8 cellular contexts compared by ENCODE assay signal in genomic region chr13:109786457-109787134, GRCh38. TPM values are rescaled to one million over a fixed set of nuclear protein-coding genes. Genes with fewer than 3 reads are reported as not detected.
DNase-seq lines count a peak whose midpoint lies in the region; ATAC-seq and TF ChIP-seq lines count a peak whose summit lies in the region.

A gene with protein sequence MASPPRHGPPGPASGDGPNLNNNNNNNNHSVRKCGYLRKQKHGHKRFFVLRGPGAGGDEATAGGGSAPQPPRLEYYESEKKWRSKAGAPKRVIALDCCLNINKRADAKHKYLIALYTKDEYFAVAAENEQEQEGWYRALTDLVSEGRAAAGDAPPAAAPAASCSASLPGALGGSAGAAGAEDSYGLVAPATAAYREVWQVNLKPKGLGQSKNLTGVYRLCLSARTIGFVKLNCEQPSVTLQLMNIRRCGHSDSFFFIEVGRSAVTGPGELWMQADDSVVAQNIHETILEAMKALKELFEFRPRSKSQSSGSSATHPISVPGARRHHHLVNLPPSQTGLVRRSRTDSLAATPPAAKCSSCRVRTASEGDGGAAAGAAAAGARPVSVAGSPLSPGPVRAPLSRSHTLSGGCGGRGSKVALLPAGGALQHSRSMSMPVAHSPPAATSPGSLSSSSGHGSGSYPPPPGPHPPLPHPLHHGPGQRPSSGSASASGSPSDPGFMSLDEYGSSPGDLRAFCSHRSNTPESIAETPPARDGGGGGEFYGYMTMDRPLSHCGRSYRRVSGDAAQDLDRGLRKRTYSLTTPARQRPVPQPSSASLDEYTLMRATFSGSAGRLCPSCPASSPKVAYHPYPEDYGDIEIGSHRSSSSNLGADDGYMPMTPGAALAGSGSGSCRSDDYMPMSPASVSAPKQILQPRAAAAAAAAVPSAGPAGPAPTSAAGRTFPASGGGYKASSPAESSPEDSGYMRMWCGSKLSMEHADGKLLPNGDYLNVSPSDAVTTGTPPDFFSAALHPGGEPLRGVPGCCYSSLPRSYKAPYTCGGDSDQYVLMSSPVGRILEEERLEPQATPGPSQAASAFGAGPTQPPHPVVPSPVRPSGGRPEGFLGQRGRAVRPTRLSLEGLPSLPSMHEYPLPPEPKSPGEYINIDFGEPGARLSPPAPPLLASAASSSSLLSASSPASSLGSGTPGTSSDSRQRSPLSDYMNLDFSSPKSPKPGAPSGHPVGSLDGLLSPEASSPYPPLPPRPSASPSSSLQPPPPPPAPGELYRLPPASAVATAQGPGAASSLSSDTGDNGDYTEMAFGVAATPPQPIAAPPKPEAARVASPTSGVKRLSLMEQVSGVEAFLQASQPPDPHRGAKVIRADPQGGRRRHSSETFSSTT (N-terminal part only) (minus strand): TSS chr13:109786583. CDS start chr13:109786053, 530 bp downstream.

- peak; percentile 95 for ATAC-seq in HG02642 (IDR thresholded peaks at IDR 0.05; ENCODE audit: poor library complexity, unreplicated experiment)

- H3K27ac ChIP-seq in tibial artery, result peak within 1 kb of the TSS; percentile 94 to 98

- no peak within 1 kb of the TSS for H3K4me3 ChIP-seq in GM12865 (ENCODE audit: low read depth, low read length)
- H3K4me3 ChIP-seq in adipocyte (ENCODE audit: low read length), result peak within 1 kb of the TSS; percentile 90
- peak within 1 kb of the TSS; percentile 73 to 88 for H3K4me3 ChIP-seq in tibial artery

- DNase-seq in GM12865 (ENCODE audit: low read depth) (peak; percentile 28), NCI-H1105 (lab: John Stamatoyannopoulos, UW) (peak; percentile 99), SW480 (ENCODE audit: low spot score) (peak; percentile 97), adipocyte (ENCODE audit: low read depth) (peak; percentile 97), cardiac septum (ENCODE audit: low spot score) (peak; percentile 97), pons (ENCODE audit: low spot score) (peak; percentile 94), tibial artery (peak; percentile 96 to 97)

- H3K36me3 ChIP-seq in adipocyte (ENCODE audit: control insufficient read depth, insufficient read depth, low read length, severe bottlenecking) (peaks cover 19% of the 10 kb centered on the region), tibial artery (peaks cover 27 to 29% (median 29%) of the 10 kb centered on the region in 3 donors)

- intact Hi-C loops in cardiac septum (cut with DNase I), result loop anchor here (1.0 to 10.0 kb wide), 6 partner anchors 86 to 542 kb away; no protein-coding TSS in a partner anchor
- intact Hi-C loops in tibial artery (cut with DNase I; ENCODE audit: low total_unique reads), result loop anchor here (10.0 kb wide), 2 partner anchors 238 to 332 kb away; no protein-coding TSS in a partner anchor

- H3K4me1 ChIP-seq in adipocyte (ENCODE audit: control insufficient read depth, insufficient read depth, low read length) (peaks cover 42% of the 10 kb centered on the region), tibial artery (peaks cover 0 to 66% (median 42%) of the 10 kb centered on the region in 4 donors)

- TF ChIP-seq CTCF in GM12865 (IDR thresholded peaks at IDR 0.05; ENCODE audit: insufficient read depth, low read depth, low read length, missing control alignments), result no peak
- no peak for TF ChIP-seq CTCF in tibial artery (IDR thresholded peaks at IDR 0.05)

- H3K27me3 ChIP-seq in adipocyte (replicated peaks; ENCODE audit: control insufficient read depth, insufficient read depth, low read length), result no peaks in the 10 kb centered on the region
- H3K27me3 ChIP-seq in tibial artery, result no peaks in the 10 kb centered on the region

- peak within 1 kb of the TSS; percentile 93 for H3K9ac ChIP-seq in adipocyte (ENCODE audit: low read length)

- no peaks in the 10 kb centered on the region for H3K9me3 ChIP-seq in adipocyte (ENCODE audit: control insufficient read depth, low read length)
- no peaks in the 10 kb centered on the region for H3K9me3 ChIP-seq in tibial artery

RNA-seq across cellular contexts. Expression of the gene that starts here (rescaled TPM):
- total RNA-seq in cardiac septum, result 12.0 TPM

Comparison
In these comparisons a context has a peak if more than half of its experiments do, and no peak if none do; other contexts are left out.
1. DNase-seq: peak in every context shown above with its lines; median percentile 99 in NCI-H1105; 97 in SW480; 97 in adipocyte; 97 in cardiac septum; 96 in tibial artery; 94 in pons; 28 in GM12865.